ENCODE assay signal across 19 cellular contexts in the genomic region with DNA sequence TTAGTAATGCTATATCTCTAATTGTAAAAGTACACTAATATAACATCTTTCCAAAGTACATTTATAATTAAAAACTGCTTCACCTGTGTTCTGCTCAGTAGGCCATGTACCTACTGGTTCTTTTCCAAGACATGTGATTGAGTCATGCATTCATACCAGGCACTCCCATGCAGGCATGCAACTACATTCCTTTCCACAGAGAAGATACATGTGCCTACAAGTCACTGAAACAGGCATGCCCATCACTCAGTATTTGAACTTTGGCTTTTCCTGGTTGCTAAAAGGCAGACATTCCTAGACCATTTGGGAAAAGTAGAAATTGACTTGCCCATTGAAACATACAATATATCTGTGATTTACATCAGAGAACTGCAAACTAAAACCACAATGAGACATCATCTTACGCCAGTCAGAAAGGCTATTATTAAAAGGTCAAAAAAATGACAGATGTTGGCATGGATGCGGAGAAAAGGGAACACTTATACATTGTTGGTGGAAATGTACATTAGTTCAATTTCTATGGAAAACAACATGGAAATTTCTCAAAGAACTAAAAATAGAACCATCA.
"Had no signal": no experiment of that assay in that cellular context is flagged by ENCODE, and none has a peak within 500 bp of the region (broad histone marks: within the 10 kb centered on the region; RNA-seq: fewer than 3 reads in every experiment).

No MANE protein-coding gene starts in this region.

- H3K4me3 ChIP-seq: coronary artery, esophagus muscularis mucosa, lung, suprapubic skin had no signal

- DNase-seq: activated CD4-positive, alpha-beta memory T cell treated with anti-CD3 and anti-CD28 coated beads, Interleukin-2, amount 10 ng/mL, durations not matched to agents 7 days and 5 days; activated CD4-positive, alpha-beta T cell treated with anti-CD3 and anti-CD28 coated beads for 48 hours; activated CD4-positive, CD25-positive, alpha-beta regulatory T cell; activated CD8-positive, alpha-beta memory T cell treated with anti-CD3 and anti-CD28 coated beads, Interleukin-2, amount 10 ng/mL, durations not matched to agents 7 days and 5 days; activated naive CD4-positive, alpha-beta T cell; activated naive CD8-positive, alpha-beta T cell treated with anti-CD3 and anti-CD28 coated beads, Interleukin-2, amount 10 ng/mL, durations not matched to agents 7 days and 5 days; brain microvascular endothelial cell; hippocampal formation; islet precursor cell; nephron progenitor cell; nucleus accumbens; stimulated activated CD4-positive, alpha-beta T cell treated with anti-CD3 and anti-CD28 coated beads, Interleukin-2, amount 100 ng/mL, for 24 hours; T1000 had no signal

- H3K9me3 ChIP-seq: esophagus muscularis mucosa, suprapubic skin had no signal

- H3K36me3 ChIP-seq: brain microvascular endothelial cell, esophagus muscularis mucosa, suprapubic skin had no signal

- FAIRE-seq: endometrium had no signal

- H3K4me1 ChIP-seq: esophagus muscularis mucosa had no signal

- ATAC-seq: activated CD8-positive, alpha-beta memory T cell treated with anti-CD3 and anti-CD28 coated beads, Interleukin-2, amount 10 ng/mL, durations not matched to agents 7 days and 5 days; left lobe of liver had no signal

- H3K27ac ChIP-seq: brain microvascular endothelial cell, coronary artery, esophagus muscularis mucosa, suprapubic skin had no signal

- H3K27me3 ChIP-seq: brain microvascular endothelial cell, esophagus muscularis mucosa, suprapubic skin had no signal
